In the genomic region with DNA sequence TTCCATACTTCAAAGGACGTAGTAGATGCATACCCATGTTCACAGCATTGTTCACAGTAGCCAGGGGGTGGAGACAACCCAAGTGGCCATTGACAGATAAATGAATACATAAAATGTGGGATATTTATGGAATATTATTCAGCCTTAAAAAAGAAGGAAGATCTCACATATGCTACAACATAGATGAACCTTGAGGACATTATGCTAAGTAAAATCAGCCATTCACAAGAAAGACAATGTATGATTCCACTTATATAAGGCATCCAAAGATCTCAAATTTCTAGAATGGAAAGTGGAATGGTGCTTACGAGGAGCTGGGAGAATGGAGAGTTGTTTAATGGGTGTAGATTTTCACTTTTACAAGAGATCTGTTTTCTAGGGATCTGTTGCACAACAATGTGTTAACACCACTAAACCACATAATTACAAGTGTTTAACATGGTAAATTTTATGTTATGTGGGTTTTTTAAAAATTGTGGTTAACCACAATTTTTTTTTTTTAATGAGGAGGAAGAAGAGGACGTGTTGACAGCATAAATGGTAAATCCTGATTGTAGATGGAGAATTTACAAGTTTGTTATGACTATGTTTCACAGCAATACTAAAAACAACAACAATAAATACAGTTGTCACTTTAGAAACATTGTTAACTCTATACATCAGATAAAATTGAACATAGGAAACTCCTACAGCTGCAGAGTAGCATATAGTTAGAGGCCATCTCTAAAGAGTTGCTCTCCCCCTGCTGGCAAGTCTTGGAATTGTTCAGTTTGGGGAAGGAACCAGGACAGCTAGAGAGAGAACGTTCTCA, we compare ENCODE assay signal across 8 cellular contexts. TPM values are rescaled to one million over a fixed set of nuclear protein-coding genes. Genes with fewer than 3 reads are reported as not detected.
DNase-seq lines count a peak whose midpoint lies in the region; ATAC-seq and TF ChIP-seq lines count a peak whose summit lies in the region.

No MANE protein-coding gene starts in this region.

- no peaks in the 10 kb centered on the region for H3K4me1 ChIP-seq in adipocyte (ENCODE audit: control insufficient read depth, insufficient read depth, low read length)
- no peaks in the 10 kb centered on the region for H3K4me1 ChIP-seq in right cardiac atrium (ENCODE audit: control insufficient read depth, insufficient read depth, low read length)

- no peaks in the 10 kb centered on the region for H3K9me3 Mint-ChIP-seq in HFFc6

- H3K4me3 ChIP-seq in adipocyte (ENCODE audit: low read length) (no peak overlapping the region), right cardiac atrium (ENCODE audit: low read length) (no peak overlapping the region)

- no peaks in the 10 kb centered on the region for H3K27me3 ChIP-seq in adipocyte (replicated peaks; ENCODE audit: control insufficient read depth, insufficient read depth, low read length)
- H3K27me3 ChIP-seq in right cardiac atrium (ENCODE audit: control insufficient read depth, insufficient read depth) = no peaks in the 10 kb centered on the region

- intact Hi-C loops in right cardiac atrium (cut with DNase I) = loop anchor here (5.0 to 10.0 kb wide), 4 partner anchors 105 to 217 kb away; a partner anchor contains a TSS

- peaks cover 32% of the 10 kb centered on the region for H3K4me1 Mint-ChIP-seq in HFFc6 (ENCODE audit: low read depth)

- peak in 1 of 2 donors; percentile 84 for ATAC-seq in right cardiac atrium

- no peaks in the 10 kb centered on the region for H3K27me3 Mint-ChIP-seq in HFFc6 (ENCODE audit: insufficient read depth)

- H3K4me3 Mint-ChIP-seq in HFFc6 = no peak overlapping the region

- H3K36me3 Mint-ChIP-seq in HFFc6 (ENCODE audit: low read depth) = no peaks in the 10 kb centered on the region

- 67% methylated on average over 4 of the region's 4 CpGs for WGBS in right cardiac atrium

- H3K9ac ChIP-seq in adipocyte (ENCODE audit: low read length) = no peak overlapping the region

- no peak overlapping the region for H3K27ac ChIP-seq in right cardiac atrium (ENCODE audit: low read length)

- no peaks in the 10 kb centered on the region for H3K9me3 ChIP-seq in adipocyte (ENCODE audit: control insufficient read depth, low read length)
- H3K9me3 ChIP-seq in right cardiac atrium (ENCODE audit: control insufficient read depth, low read length) = no peaks in the 10 kb centered on the region

- no peak overlapping the region for H3K27ac Mint-ChIP-seq in HFFc6

- DNase-seq in NCI-H2081 (lab: John Stamatoyannopoulos, UW) (peak; percentile 58 to 66), NCI-H2081 treated with DMSO at 0.1 percent for 48 hours (lab: John Stamatoyannopoulos, UW) (no peak), HFFc6 (peak; percentile 71), MV-4-11 (lab: John Stamatoyannopoulos, UW) (peak; percentile 81), T-helper 1 cell (peak; percentile 17 to 64 (median 49)), adipocyte (ENCODE audit: low read depth) (peak; percentile 93), right cardiac atrium (peak; percentile 53 to 75 (median 58)), smooth muscle cell of the brain vasculature (ENCODE audit: low read depth, low spot score) (peak; percentile 58)

- TF ChIP-seq CTCF in HFFc6 (IDR thresholded peaks at IDR 0.05) = peak; percentile 96

- no peaks in the 10 kb centered on the region for H3K36me3 ChIP-seq in adipocyte (ENCODE audit: control insufficient read depth, insufficient read depth, low read length, severe bottlenecking)

RNA-seq across cellular contexts. Expression of a gene that starts 41.6 kb away (rescaled TPM):
- 100 to 1,000 TPM; 493 to 923 (median 550) TPM for total RNA-seq in HFFc6 (2021; fragmentation: NEBNext Ultra II Directional; extraction: Animal tissue kit (Norgen Biotek cat#: 25700))
- total RNA-seq in right cardiac atrium = 100 to 1,000 TPM in 1 of 4 donors, 10 to 100 TPM in 3; 35.8 to 602 (median 51.0) TPM
- polyA plus RNA-seq in right cardiac atrium = 134 TPM
